In genomic region chr20:39110819-39111136, GRCh38 we compare ENCODE assay signal across 16 cellular contexts.
"Had no signal": no experiment of that assay in that cellular context is flagged by ENCODE, and none has a peak within 500 bp of the region (broad histone marks: within the 10 kb centered on the region; RNA-seq: fewer than 3 reads in every experiment).

No MANE protein-coding gene starts in this region.

- H3K9me3 ChIP-seq: adrenal gland had no signal

- FAIRE-seq: RCC 7860 had no signal

- DNase-seq: activated CD4-positive, alpha-beta T cell treated with anti-CD3 and anti-CD28 coated beads, Interleukin-2, amount 10 ng/mL, durations not matched to agents 7 days and 5 days; activated CD4-positive, CD25-positive, alpha-beta regulatory T cell treated with anti-CD3 and anti-CD28 coated beads, Interleukin-2, amount 50 U/mL, for 72 hours; activated CD8-positive, alpha-beta memory T cell treated with anti-CD3 and anti-CD28 coated beads, Interleukin-2, amount 50 U/mL, for 48 hours; activated CD8-positive, alpha-beta T cell treated with anti-CD3 and anti-CD28 coated beads for 36 hours; activated naive CD4-positive, alpha-beta T cell treated with anti-CD3 and anti-CD28 coated beads, Interleukin-2, amount 50 U/mL, for 16 hours; activated naive CD8-positive, alpha-beta T cell treated with anti-CD3 and anti-CD28 coated beads, Interleukin-2, amount 10 ng/mL, durations not matched to agents 7 days and 5 days; activated T-cell treated with anti-CD3 and anti-CD28 coated beads, Interleukin-2, amount 50 U/mL, for 1 hour; adrenal gland; anterior cingulate cortex; NCI-H1048; NCI-H187 treated with DMSO at 0.1 percent for 48 hours; NCI-H2081 treated with DMSO at 0.1 percent for 48 hours; NCI-H446; NCI-H524; SHP77 treated with DMSO at 0.1 percent for 48 hours had no signal

- H3K27ac ChIP-seq: adrenal gland had no signal

- H3K4me3 ChIP-seq: adrenal gland had no signal

- ATAC-seq: activated CD8-positive, alpha-beta T cell treated with anti-CD3 and anti-CD28 coated beads for 36 hours had no signal

- H3K36me3 ChIP-seq: adrenal gland had no signal
